13 cellular contexts compared by ENCODE assay signal in the genomic region with DNA sequence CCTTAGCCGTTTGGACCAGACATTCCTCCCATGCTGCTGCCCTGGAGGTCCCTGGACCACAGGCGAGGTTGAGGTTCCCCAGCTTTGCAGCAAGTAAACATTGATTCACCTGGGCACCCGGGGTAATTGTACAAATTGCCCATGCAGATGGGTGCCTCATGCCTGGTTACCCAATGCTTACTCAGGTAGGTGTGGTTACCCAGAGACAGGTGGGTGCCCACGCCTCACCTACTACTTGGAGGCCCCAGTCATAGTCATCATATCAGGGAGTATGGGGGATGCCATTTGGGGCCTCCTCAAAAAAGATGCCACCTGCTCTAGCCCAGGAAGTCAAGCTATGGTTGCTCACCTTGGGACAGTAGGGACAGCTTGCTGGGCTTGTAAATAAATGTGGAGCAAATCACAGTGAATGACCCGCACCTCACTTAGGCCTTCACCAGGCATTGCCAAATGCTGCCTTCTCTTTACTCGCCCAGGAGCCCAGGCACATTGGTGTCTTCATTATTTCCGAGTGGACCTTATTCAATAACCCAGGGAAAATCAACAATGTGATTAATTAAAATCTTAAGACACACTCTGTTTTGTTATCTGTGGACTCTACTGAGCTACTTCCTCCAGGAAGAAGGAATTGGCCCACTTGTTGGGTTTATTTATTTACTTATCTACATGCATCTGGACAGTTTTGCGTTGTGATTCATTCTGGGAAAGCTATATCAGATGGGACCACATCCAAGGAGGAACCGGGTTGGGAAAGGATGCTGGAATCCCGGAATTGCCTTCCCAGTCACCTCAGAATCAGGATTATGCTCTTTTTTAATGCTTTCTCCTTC. TPM values are rescaled to one million over a fixed set of nuclear protein-coding genes. Genes with fewer than 3 reads are reported as not detected.
DNase-seq lines count a peak whose midpoint lies in the region; ATAC-seq and TF ChIP-seq lines count a peak whose summit lies in the region.
"Had no signal": no experiment of that assay in that cellular context is flagged by ENCODE, and none has a peak within 500 bp of the region (broad histone marks: within the 10 kb centered on the region; RNA-seq: fewer than 3 reads in every experiment).

No MANE protein-coding gene starts in this region.

- no peaks in the 10 kb centered on the region for H3K36me3 ChIP-seq in breast epithelium

- H3K4me3 ChIP-seq in breast epithelium: no peak overlapping the region

- H3K4me1 ChIP-seq in breast epithelium: peaks cover 3 to 7% of the 10 kb centered on the region in 2 donors

- ATAC-seq in HG02981 (IDR thresholded peaks at IDR 0.05; ENCODE audit: unreplicated experiment): no peak

- intact Hi-C loops in breast epithelium (cut with DNase I; ENCODE audit: low total_unique reads): no loop called here

- H3K27ac ChIP-seq in C4-2B: peak overlapping the region; percentile 90
- peak overlapping the region; percentile 54 to 73 for H3K27ac ChIP-seq in breast epithelium

- peak; percentile 92 for DNase-seq in M059J (ENCODE audit: low read depth)
- DNase-seq in breast epithelium (ENCODE audit: low spot score in 2 of 2): no peak
- peak; percentile 41 to 91 for DNase-seq in lung microvascular endothelial cell (ENCODE audit: low read depth in 2 of 2)
- DNase-seq in stimulated activated naive CD4-positive, alpha-beta T cell treated with Interleukin-2 at 50 U/mL for 16 hours (lab: John Stamatoyannopoulos, UW): no peak
- DNase-seq in SW480 (ENCODE audit: low spot score): no peak
- no peak for DNase-seq in cerebellar nuclear complex (lab: John Stamatoyannopoulos, UW)
- DNase-seq: activated effector memory CD4-positive, alpha-beta T cell treated with anti-CD3 and anti-CD28 coated beads, Interleukin-2, amount 50 U/mL, for 16 hours; effector memory CD4-positive, alpha-beta T cell; islet precursor cell; NCI-H1436; SHP77 treated with DMSO at 0.1 percent for 48 hours had no signal

- TF ChIP-seq CTCF in C4-2B (conservative IDR thresholded peaks at IDR 0.05): no peak
- no peak for TF ChIP-seq CTCF in breast epithelium (IDR thresholded peaks at IDR 0.05)

- no peak for TF ChIP-seq POLR2A in breast epithelium (IDR thresholded peaks at IDR 0.05)

- no peaks in the 10 kb centered on the region for H3K9me3 ChIP-seq in breast epithelium

- no peaks in the 10 kb centered on the region for H3K27me3 ChIP-seq in breast epithelium

RNA-seq across cellular contexts. Expression of a gene that starts 35.6 kb away (rescaled TPM):
- not detected in 2 replicates for total RNA-seq in M059J (2014; rRNA removed; shearing (Covaris generic))
- total RNA-seq in breast epithelium: 1 to 10 TPM in 1 of 3 donors, under 1 TPM in 1, not detected in 1; 0.98 to 4.0 TPM
- total RNA-seq in lung microvascular endothelial cell: not detected in 2 replicates

Comparison
In these comparisons a context has a peak if more than half of its experiments do, and no peak if none do; other contexts are left out.
1. DNase-seq: peak in M059J (single experiment) and lung microvascular endothelial cell (2 of 2); none in breast epithelium (0 of 2), stimulated activated naive CD4-positive, alpha-beta T cell treated with Interleukin-2 at 50 U/mL for 16 hours (single experiment), SW480 (single experiment) and cerebellar nuclear complex (0 of 2).